32 cellular contexts compared by ENCODE assay signal in the genomic region with DNA sequence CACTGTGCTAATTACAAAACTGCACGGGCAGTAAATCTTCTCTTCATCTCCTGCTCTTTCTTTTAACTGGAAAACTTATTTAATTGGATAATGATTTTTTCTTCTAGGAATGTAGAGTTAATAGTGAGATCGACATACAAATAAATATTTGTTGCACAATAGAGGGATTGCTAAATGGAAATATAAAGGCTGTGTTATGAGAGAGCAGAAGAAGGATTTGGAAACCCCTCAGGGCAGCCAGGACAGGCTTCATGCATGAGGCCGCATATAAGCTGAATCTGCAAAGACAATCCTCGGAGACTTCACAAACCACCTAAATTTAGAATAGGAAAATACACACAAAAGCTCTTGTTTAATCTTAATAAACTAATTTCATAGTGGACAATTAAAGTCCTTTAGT. TPM values are rescaled to one million over a fixed set of nuclear protein-coding genes. Genes with fewer than 3 reads are reported as not detected.
"Had no signal": no experiment of that assay in that cellular context is flagged by ENCODE, and none has a peak within 500 bp of the region (broad histone marks: within the 10 kb centered on the region; RNA-seq: fewer than 3 reads in every experiment).

No MANE protein-coding gene starts in this region.

- H3K36me3 ChIP-seq: esophagus muscularis mucosa, gastrocnemius medialis, heart right ventricle, left lung, lower lobe of right lung had no signal

- H3K4me1 ChIP-seq: esophagus muscularis mucosa, gastrocnemius medialis, heart right ventricle, left lung, lower lobe of right lung had no signal

- H3K27me3 Mint-ChIP-seq: naive B cell had no signal

- H3K9me3 ChIP-seq: esophagus muscularis mucosa, gastrocnemius medialis, left lung, lower lobe of right lung, mucosa of descending colon had no signal

- H3K4me3 ChIP-seq: coronary artery, dorsolateral prefrontal cortex, esophagus muscularis mucosa, gastrocnemius medialis, heart right ventricle, left lung, lower lobe of right lung, mucosa of descending colon had no signal

- H3K9me3 Mint-ChIP-seq: endodermal cell, naive B cell had no signal

- H3K4me3 Mint-ChIP-seq: endodermal cell, mesothelial cell of epicardium, naive B cell had no signal

- H3K27me3 ChIP-seq: dorsolateral prefrontal cortex, esophagus muscularis mucosa, foreskin keratinocyte, gastrocnemius medialis, heart right ventricle, left lung had no signal

- H3K27ac ChIP-seq: coronary artery, dorsolateral prefrontal cortex, esophagus muscularis mucosa, foreskin keratinocyte, gastrocnemius medialis, heart right ventricle, left lung, lower lobe of right lung had no signal

- H3K27ac Mint-ChIP-seq: endodermal cell, mesothelial cell of epicardium had no signal

- DNase-seq: dermis blood vessel endothelial cell; dorsolateral prefrontal cortex; effector CD4-positive, alpha-beta T cell; effector memory CD4-positive, alpha-beta T cell; endodermal cell; foreskin keratinocyte; gastrocnemius medialis; glutamatergic neuron; head of caudate nucleus; heart right ventricle; hippocampal formation; left cardiac atrium; left lung; left ventricle myocardium superior; lower lobe of right lung; mesenchymal stem cell; mucosa of descending colon; naive B cell had no signal

- ATAC-seq: foreskin keratinocyte, gastrocnemius medialis, heart right ventricle, left cardiac atrium, left lung, left ventricle myocardium superior, lower lobe of right lung, mucosa of descending colon had no signal

RNA-seq across cellular contexts. Expression of a gene that starts 2.9 kb away (rescaled TPM):
- total RNA-seq: dermis blood vessel endothelial cell, dorsolateral prefrontal cortex, endodermal cell, epithelial cell of proximal tubule, esophagus muscularis mucosa, fibroblast of lung, fibroblast of villous mesenchyme, foreskin keratinocyte, gastrocnemius medialis, glomerular endothelial cell, heart right ventricle, kidney epithelial cell, left cardiac atrium, left lung, left ventricle myocardium superior, lower leg skin, lower lobe of right lung, lung microvascular endothelial cell, mesenteric fat pad, mesothelial cell of epicardium, mucosa of descending colon, myocyte had no signal
- polyA plus RNA-seq: esophagus, fibroblast of lung, foreskin keratinocyte, heart right ventricle, keratinocyte had no signal

RNA-seq across cellular contexts. Expression of a gene that starts 37.8 kb away (rescaled TPM):
- total RNA-seq: dermis blood vessel endothelial cell, dorsolateral prefrontal cortex, endodermal cell, epithelial cell of proximal tubule, esophagus muscularis mucosa, fibroblast of lung, fibroblast of villous mesenchyme, foreskin keratinocyte, gastrocnemius medialis, glomerular endothelial cell, heart right ventricle, kidney epithelial cell, left cardiac atrium, left lung, left ventricle myocardium superior, lower leg skin, lower lobe of right lung, lung microvascular endothelial cell, mesenteric fat pad, mesothelial cell of epicardium, mucosa of descending colon, myocyte had no signal
- polyA plus RNA-seq: esophagus, fibroblast of lung, foreskin keratinocyte, heart right ventricle, keratinocyte had no signal

RNA-seq across cellular contexts. Expression of a gene that starts 51.9 kb away (rescaled TPM):
- total RNA-seq: dermis blood vessel endothelial cell, endodermal cell, fibroblast of lung, lung microvascular endothelial cell, mesothelial cell of epicardium had no signal
- polyA plus RNA-seq: fibroblast of lung had no signal
